ENCODE assay signal across 1 cellular context in the genomic region with DNA sequence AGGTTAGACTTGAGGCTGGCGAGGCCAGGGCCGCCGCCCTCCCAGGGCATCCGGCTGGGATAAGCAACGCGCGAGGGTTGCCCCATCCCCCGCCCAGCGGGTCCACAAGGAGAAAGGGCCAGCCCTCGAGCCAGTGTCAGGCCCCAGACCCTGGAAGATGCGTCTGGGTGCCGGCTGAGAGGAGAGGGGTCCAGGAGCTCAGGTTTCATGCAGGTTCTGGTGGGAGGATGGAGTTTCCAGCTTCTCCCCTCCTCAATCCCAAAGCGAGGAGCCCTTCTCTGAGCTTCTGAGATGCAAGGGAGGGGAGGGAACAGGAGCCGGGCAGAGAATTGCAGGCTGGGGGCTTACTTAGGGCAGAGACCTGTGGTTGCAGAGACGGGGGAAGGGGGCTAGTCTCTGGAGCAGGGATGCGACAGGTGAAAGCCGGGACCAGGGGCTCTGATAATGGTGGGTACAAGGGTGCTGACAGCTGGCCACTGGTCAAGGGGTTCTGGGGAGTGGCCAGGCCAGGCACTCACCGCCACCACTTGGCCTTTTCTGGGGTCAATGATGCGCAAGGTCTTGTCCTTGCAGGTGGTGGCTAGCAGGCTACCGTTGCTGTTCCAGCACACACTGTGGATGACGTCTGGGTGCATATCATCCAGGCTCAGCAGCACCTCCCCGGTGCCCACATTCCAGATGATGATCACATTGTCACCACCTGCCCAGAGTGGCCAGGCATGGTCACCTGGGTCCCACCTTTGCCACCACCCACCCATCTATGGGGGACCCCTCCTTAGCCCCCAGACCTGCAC.
TF ChIP-seq lines count a peak whose summit lies in the region.

No MANE protein-coding gene starts in this region.

TF ChIP-seq in WTC11, 78 proteins besides CTCF, POLR2A, EP300 and RAD21 (continued from another document):
- TF ChIP-seq, protein P1, sequence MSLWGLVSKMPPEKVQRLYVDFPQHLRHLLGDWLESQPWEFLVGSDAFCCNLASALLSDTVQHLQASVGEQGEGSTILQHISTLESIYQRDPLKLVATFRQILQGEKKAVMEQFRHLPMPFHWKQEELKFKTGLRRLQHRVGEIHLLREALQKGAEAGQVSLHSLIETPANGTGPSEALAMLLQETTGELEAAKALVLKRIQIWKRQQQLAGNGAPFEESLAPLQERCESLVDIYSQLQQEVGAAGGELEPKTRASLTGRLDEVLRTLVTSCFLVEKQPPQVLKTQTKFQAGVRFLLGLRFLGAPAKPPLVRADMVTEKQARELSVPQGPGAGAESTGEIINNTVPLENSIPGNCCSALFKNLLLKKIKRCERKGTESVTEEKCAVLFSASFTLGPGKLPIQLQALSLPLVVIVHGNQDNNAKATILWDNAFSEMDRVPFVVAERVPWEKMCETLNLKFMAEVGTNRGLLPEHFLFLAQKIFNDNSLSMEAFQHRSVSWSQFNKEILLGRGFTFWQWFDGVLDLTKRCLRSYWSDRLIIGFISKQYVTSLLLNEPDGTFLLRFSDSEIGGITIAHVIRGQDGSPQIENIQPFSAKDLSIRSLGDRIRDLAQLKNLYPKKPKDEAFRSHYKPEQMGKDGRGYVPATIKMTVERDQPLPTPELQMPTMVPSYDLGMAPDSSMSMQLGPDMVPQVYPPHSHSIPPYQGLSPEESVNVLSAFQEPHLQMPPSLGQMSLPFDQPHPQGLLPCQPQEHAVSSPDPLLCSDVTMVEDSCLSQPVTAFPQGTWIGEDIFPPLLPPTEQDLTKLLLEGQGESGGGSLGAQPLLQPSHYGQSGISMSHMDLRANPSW (CRISPR knock-in tag; conservative IDR thresholded peaks at IDR 0.05; ENCODE audit: low read depth), result no peak
- TF ChIP-seq, protein P2, sequence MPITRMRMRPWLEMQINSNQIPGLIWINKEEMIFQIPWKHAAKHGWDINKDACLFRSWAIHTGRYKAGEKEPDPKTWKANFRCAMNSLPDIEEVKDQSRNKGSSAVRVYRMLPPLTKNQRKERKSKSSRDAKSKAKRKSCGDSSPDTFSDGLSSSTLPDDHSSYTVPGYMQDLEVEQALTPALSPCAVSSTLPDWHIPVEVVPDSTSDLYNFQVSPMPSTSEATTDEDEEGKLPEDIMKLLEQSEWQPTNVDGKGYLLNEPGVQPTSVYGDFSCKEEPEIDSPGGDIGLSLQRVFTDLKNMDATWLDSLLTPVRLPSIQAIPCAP (CRISPR knock-in tag; IDR thresholded peaks at IDR 0.05), result 0 out of 2 replicates have a peak, but pooled peaks have one; percentile 41
TF ChIP-seq in WTC11: peak in this region for 2.
